Comparison of ENCODE assay signal across 1 cellular context in the genomic region with DNA sequence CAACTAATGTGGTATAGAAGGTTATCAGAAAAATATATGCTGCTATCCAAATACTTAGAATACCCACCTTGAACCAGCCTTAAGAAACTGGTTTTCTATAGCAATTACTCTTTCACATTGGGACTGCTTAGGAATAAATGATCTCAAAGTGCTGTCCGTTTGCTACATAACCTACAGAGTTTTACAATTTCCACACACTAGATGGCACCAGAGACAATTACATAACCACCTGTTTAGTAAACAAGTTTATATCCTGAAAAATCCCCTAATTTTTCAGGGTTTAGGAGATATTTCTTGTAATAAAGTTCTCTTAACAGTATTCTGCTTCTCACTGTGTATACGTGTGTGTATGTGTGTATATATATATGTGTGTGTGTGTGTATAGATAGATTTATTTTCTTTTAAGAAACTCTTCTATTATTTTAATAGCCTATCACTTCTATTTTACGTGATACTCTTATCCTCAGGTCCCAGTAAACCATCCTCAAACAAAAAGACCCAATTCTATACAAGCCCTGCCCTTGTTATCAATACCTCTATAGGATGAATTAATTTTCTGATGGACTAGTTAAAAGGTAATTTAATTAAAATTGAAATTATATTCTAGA.
TF ChIP-seq lines count a peak whose summit lies in the region.

No MANE protein-coding gene starts in this region.

TF ChIP-seq in K562, 482 proteins besides CTCF, POLR2A, EP300 and RAD21:
- 0 out of 4 replicates have a peak, but pooled peaks of 1 of the 2 experiments have one; percentile 29 for TF ChIP-seq FOXA3 (CRISPR knock-in tag; conservative IDR thresholded peaks at IDR 0.05 in 1 of 2, IDR thresholded peaks at IDR 0.05 in 1 of 2)
- TF ChIP-seq, protein P1, sequence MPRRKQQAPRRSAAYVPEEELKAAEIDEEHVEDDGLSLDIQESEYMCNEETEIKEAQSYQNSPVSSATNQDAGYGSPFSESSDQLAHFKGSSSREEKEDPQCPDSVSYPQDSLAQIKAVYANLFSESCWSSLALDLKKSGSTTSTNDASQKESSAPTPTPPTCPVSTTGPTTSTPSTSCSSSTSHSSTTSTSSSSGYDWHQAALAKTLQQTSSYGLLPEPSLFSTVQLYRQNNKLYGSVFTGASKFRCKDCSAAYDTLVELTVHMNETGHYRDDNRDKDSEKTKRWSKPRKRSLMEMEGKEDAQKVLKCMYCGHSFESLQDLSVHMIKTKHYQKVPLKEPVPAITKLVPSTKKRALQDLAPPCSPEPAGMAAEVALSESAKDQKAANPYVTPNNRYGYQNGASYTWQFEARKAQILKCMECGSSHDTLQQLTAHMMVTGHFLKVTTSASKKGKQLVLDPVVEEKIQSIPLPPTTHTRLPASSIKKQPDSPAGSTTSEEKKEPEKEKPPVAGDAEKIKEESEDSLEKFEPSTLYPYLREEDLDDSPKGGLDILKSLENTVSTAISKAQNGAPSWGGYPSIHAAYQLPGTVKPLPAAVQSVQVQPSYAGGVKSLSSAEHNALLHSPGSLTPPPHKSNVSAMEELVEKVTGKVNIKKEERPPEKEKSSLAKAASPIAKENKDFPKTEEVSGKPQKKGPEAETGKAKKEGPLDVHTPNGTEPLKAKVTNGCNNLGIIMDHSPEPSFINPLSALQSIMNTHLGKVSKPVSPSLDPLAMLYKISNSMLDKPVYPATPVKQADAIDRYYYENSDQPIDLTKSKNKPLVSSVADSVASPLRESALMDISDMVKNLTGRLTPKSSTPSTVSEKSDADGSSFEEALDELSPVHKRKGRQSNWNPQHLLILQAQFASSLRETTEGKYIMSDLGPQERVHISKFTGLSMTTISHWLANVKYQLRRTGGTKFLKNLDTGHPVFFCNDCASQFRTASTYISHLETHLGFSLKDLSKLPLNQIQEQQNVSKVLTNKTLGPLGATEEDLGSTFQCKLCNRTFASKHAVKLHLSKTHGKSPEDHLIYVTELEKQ (CRISPR knock-in tag; IDR thresholded peaks at IDR 0.05): no peak
- TF ChIP-seq NR1H2 (CRISPR knock-in tag; IDR thresholded peaks at IDR 0.05): no peak
- TF ChIP-seq, protein P2, sequence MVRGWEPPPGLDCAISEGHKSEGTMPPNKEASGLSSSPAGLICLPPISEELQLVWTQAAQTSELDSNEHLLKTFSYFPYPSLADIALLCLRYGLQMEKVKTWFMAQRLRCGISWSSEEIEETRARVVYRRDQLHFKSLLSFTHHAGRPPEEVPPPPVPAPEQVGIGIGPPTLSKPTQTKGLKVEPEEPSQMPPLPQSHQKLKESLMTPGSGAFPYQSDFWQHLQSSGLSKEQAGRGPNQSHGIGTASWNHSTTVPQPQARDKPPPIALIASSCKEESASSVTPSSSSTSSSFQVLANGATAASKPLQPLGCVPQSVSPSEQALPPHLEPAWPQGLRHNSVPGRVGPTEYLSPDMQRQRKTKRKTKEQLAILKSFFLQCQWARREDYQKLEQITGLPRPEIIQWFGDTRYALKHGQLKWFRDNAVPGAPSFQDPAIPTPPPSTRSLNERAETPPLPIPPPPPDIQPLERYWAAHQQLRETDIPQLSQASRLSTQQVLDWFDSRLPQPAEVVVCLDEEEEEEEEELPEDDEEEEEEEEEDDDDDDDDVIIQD (CRISPR knock-in tag; IDR thresholded peaks at IDR 0.05): no peak
- no peak for TF ChIP-seq ZNF324 (CRISPR knock-in tag; IDR thresholded peaks at IDR 0.05)
- TF ChIP-seq, protein P3, sequence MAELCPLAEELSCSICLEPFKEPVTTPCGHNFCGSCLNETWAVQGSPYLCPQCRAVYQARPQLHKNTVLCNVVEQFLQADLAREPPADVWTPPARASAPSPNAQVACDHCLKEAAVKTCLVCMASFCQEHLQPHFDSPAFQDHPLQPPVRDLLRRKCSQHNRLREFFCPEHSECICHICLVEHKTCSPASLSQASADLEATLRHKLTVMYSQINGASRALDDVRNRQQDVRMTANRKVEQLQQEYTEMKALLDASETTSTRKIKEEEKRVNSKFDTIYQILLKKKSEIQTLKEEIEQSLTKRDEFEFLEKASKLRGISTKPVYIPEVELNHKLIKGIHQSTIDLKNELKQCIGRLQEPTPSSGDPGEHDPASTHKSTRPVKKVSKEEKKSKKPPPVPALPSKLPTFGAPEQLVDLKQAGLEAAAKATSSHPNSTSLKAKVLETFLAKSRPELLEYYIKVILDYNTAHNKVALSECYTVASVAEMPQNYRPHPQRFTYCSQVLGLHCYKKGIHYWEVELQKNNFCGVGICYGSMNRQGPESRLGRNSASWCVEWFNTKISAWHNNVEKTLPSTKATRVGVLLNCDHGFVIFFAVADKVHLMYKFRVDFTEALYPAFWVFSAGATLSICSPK (IDR thresholded peaks at IDR 0.05; ENCODE audit: borderline replicate concordance): no peak
- no peak for TF ChIP-seq NUFIP1 (IDR thresholded peaks at IDR 0.05; ENCODE audit: partially characterized antibody)
